Comparison of ENCODE assay signal across 29 cellular contexts in genomic region chr1:204775546-204775945, GRCh38.
"Had no signal": no experiment of that assay in that cellular context is flagged by ENCODE, and none has a peak within 500 bp of the region (broad histone marks: within the 10 kb centered on the region; RNA-seq: fewer than 3 reads in every experiment).

No MANE protein-coding gene starts in this region.

- H3K36me3 Mint-ChIP-seq: stimulated activated effector memory CD8-positive, alpha-beta T cell treated with anti-CD3 and anti-CD28 coated beads, Interleukin-12 subunit alpha, Interleukin-12 subunit beta, amount 100 ng/mL, for 72 hours; stimulated activated memory B cell treated with anti-CD40 and anti-IgM and Interleukin-4, amounts not matched to agents 10 μg/mL and 1 μg/mL and 100 μg/mL, for 72 hours; stimulated activated naive B cell treated with anti-CD40 and anti-IgM and Interleukin-4, amounts not matched to agents 10 μg/mL and 1 μg/mL and 100 μg/mL, for 72 hours; type B pancreatic cell had no signal

- DNase-seq: stimulated activated CD4-positive, alpha-beta T cell treated with anti-CD3 and anti-CD28 coated beads, Interleukin-2, amount 100 ng/mL, for 48 hours; stimulated activated CD4-positive, alpha-beta T cell treated with anti-CD3 and anti-CD28 coated beads, Interleukin-4, amount 100 ng/mL, for 1 hour; stimulated activated CD4-positive, alpha-beta T cell treated with anti-CD3 and anti-CD28 coated beads, Interleukin-4, amount 100 ng/mL, for 24 hours; stimulated activated CD4-positive, alpha-beta T cell treated with anti-CD3 and anti-CD28 coated beads, Interleukin-4, amount 100 ng/mL, for 4 hours; stimulated activated CD8-positive, alpha-beta memory T cell treated with anti-CD3 and anti-CD28 coated beads, Interleukin-4, amount 100 ng/mL, for 48 hours; stimulated activated naive B cell treated with anti-CD40 and anti-IgM and Interleukin-4, amounts not matched to agents 10 μg/mL and 1 μg/mL and 100 μg/mL, for 72 hours; stimulated activated naive CD4-positive, alpha-beta T cell; stimulated activated naive CD4-positive, alpha-beta T cell treated with Interleukin-2 at 50 U/mL for 16 hours; stimulated activated naive CD8-positive, alpha-beta T cell treated with anti-CD3 and anti-CD28 coated beads, Interleukin-15, amount 100 ng/mL, for 72 hours; stimulated activated naive CD8-positive, alpha-beta T cell treated with anti-CD3 and anti-CD28 coated beads, Interleukin-15, Interleukin-2, amounts not matched to agents 100 U/mL and 50 U/mL, for 24 hours; stomach; substantia nigra; testis; thyroid gland; tibial artery; transverse colon; trophoblast cell; upper lobe of left lung; upper lobe of right lung; uterus had no signal

- H3K36me3 ChIP-seq: stomach, suprapubic skin, thoracic aorta, thyroid gland, tibial artery, tibial nerve, transverse colon, upper lobe of left lung, upper lobe of right lung, uterus, vagina had no signal

- H3K4me3 ChIP-seq: stomach, suprapubic skin, testis, thoracic aorta, thyroid gland, tibial artery, tibial nerve, transverse colon, upper lobe of left lung, upper lobe of right lung, uterus, vagina had no signal

- H3K9me3 Mint-ChIP-seq: stimulated activated effector memory CD8-positive, alpha-beta T cell treated with anti-CD3 and anti-CD28 coated beads, Interleukin-12 subunit alpha, Interleukin-12 subunit beta, amount 100 ng/mL, for 72 hours; stimulated activated memory B cell treated with anti-CD40 and anti-IgM and Interleukin-4, amounts not matched to agents 10 μg/mL and 1 μg/mL and 100 μg/mL, for 72 hours; stimulated activated naive B cell treated with anti-CD40 and anti-IgM and Interleukin-4, amounts not matched to agents 10 μg/mL and 1 μg/mL and 100 μg/mL, for 72 hours; stimulated activated naive CD8-positive, alpha-beta T cell treated with anti-CD3 and anti-CD28 coated beads, Interleukin-15, amount 100 ng/mL, for 72 hours; stimulated activated naive CD8-positive, alpha-beta T cell treated with anti-CD3 and anti-CD28 coated beads, Interleukin-15, Interleukin-2, amounts not matched to agents 100 ng/mL and 50 ng/mL, for 24 hours; type B pancreatic cell had no signal

- H3K27me3 ChIP-seq: testis, thyroid gland, upper lobe of left lung, uterus, vagina had no signal

- H3K9me3 ChIP-seq: stomach, suprapubic skin, testis, thoracic aorta, thyroid gland, tibial artery, tibial nerve, transverse colon, upper lobe of left lung, upper lobe of right lung, uterus, vagina had no signal

- FAIRE-seq: urothelium cell line had no signal

- H3K4me1 ChIP-seq: stomach, suprapubic skin, testis, thyroid gland, tibial artery, tibial nerve, transverse colon, upper lobe of left lung, upper lobe of right lung, uterus, vagina had no signal

- H3K27ac ChIP-seq: stomach, suprapubic skin, testis, thoracic aorta, thyroid gland, tibial artery, tibial nerve, transverse colon, upper lobe of left lung, upper lobe of right lung, uterus, vagina had no signal

- H3K4me3 Mint-ChIP-seq: stimulated activated effector memory CD8-positive, alpha-beta T cell treated with anti-CD3 and anti-CD28 coated beads, Interleukin-12 subunit alpha, Interleukin-12 subunit beta, amount 100 ng/mL, for 72 hours; stimulated activated memory B cell treated with anti-CD40 and anti-IgM and Interleukin-4, amounts not matched to agents 10 μg/mL and 1 μg/mL and 100 μg/mL, for 72 hours; stimulated activated naive B cell treated with anti-CD40 and anti-IgM and Interleukin-4, amounts not matched to agents 10 μg/mL and 1 μg/mL and 100 μg/mL, for 72 hours; stimulated activated naive CD8-positive, alpha-beta T cell treated with anti-CD3 and anti-CD28 coated beads, Interleukin-15, amount 100 ng/mL, for 72 hours; stimulated activated naive CD8-positive, alpha-beta T cell treated with anti-CD3 and anti-CD28 coated beads, Interleukin-15, Interleukin-2, amounts not matched to agents 100 ng/mL and 50 ng/mL, for 24 hours; type B pancreatic cell had no signal

- H3K27ac Mint-ChIP-seq: stimulated activated effector memory CD8-positive, alpha-beta T cell treated with anti-CD3 and anti-CD28 coated beads, Interleukin-12 subunit alpha, Interleukin-12 subunit beta, amount 100 ng/mL, for 72 hours; stimulated activated memory B cell treated with anti-CD40 and anti-IgM and Interleukin-4, amounts not matched to agents 10 μg/mL and 1 μg/mL and 100 μg/mL, for 72 hours; stimulated activated naive B cell treated with anti-CD40 and anti-IgM and Interleukin-4, amounts not matched to agents 10 μg/mL and 1 μg/mL and 100 μg/mL, for 72 hours; stimulated activated naive CD8-positive, alpha-beta T cell treated with anti-CD3 and anti-CD28 coated beads, Interleukin-15, amount 100 ng/mL, for 72 hours; stimulated activated naive CD8-positive, alpha-beta T cell treated with anti-CD3 and anti-CD28 coated beads, Interleukin-15, Interleukin-2, amounts not matched to agents 100 ng/mL and 50 ng/mL, for 24 hours; type B pancreatic cell had no signal

- ATAC-seq: stimulated activated effector memory CD8-positive, alpha-beta T cell treated with anti-CD3 and anti-CD28 coated beads, Interleukin-12 subunit alpha, Interleukin-12 subunit beta, amount 100 ng/mL, for 72 hours; stimulated activated memory B cell treated with anti-CD40 and anti-IgM and Interleukin-4, amounts not matched to agents 10 μg/mL and 1 μg/mL and 100 μg/mL, for 72 hours; stimulated activated naive B cell treated with anti-CD40 and anti-IgM and Interleukin-4, amounts not matched to agents 10 μg/mL and 1 μg/mL and 100 μg/mL, for 72 hours; stimulated activated naive CD8-positive, alpha-beta T cell treated with anti-CD3 and anti-CD28 coated beads, Interleukin-15, amount 100 ng/mL, for 72 hours; stimulated activated naive CD8-positive, alpha-beta T cell treated with anti-CD3 and anti-CD28 coated beads, Interleukin-15, Interleukin-2, amounts not matched to agents 100 U/mL and 50 U/mL, for 24 hours; upper lobe of right lung had no signal

- H3K4me1 Mint-ChIP-seq: stimulated activated effector memory CD8-positive, alpha-beta T cell treated with anti-CD3 and anti-CD28 coated beads, Interleukin-12 subunit alpha, Interleukin-12 subunit beta, amount 100 ng/mL, for 72 hours; stimulated activated memory B cell treated with anti-CD40 and anti-IgM and Interleukin-4, amounts not matched to agents 10 μg/mL and 1 μg/mL and 100 μg/mL, for 72 hours; stimulated activated naive B cell treated with anti-CD40 and anti-IgM and Interleukin-4, amounts not matched to agents 10 μg/mL and 1 μg/mL and 100 μg/mL, for 72 hours; stimulated activated naive CD8-positive, alpha-beta T cell treated with anti-CD3 and anti-CD28 coated beads, Interleukin-15, amount 100 ng/mL, for 72 hours had no signal
